In the genomic region with DNA sequence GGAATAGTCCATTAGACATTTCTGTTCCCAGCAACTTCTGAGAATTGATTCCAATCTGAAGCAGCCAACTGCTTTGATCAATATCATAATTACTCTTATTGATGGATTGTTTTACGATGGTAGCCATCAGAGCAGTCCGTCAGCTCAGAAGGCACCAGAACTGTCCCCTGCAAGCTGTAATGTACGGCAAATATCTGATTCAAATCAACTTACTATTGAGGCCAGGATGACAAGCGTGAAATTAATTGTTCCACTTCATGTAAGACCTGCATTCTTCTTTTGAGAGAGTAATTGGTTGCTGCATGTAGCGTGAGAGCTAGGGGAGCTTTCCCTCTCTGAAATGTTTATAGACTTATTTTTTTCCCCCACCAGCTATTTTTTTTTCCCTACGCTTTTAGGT, we compare ENCODE assay signal across 17 cellular contexts.
"Had no signal": no experiment of that assay in that cellular context is flagged by ENCODE, and none has a peak within 500 bp of the region (broad histone marks: within the 10 kb centered on the region; RNA-seq: fewer than 3 reads in every experiment).

No MANE protein-coding gene starts in this region.

- H3K9me3 ChIP-seq: left ventricle myocardium inferior, right lobe of liver, tibial artery had no signal

- H3K27me3 ChIP-seq: brain microvascular endothelial cell, hepatocyte, right lobe of liver had no signal

- H3K79me2 ChIP-seq: hepatocyte had no signal

- H3K27ac ChIP-seq: brain microvascular endothelial cell, hepatocyte, left ventricle myocardium inferior, right lobe of liver, skin epidermis, tibial artery had no signal

- H3K4me1 ChIP-seq: left ventricle myocardium inferior, right lobe of liver, tibial artery had no signal

- H3K36me3 ChIP-seq: brain microvascular endothelial cell, left ventricle myocardium inferior, right lobe of liver, tibial artery had no signal

- H2AFZ ChIP-seq: hepatocyte had no signal

- H3K4me3 ChIP-seq: hepatocyte, left ventricle myocardium inferior, right lobe of liver, skin epidermis, tibial artery had no signal

- DNase-seq: activated CD4-positive, alpha-beta T cell treated with anti-CD3 and anti-CD28 coated beads for 1 hour; activated T-cell treated with anti-CD3 and anti-CD28 coated beads, Interleukin-2, amount 50 U/mL, for 1 hour; aorta; brain microvascular endothelial cell; caudate nucleus; effector memory CD8-positive, alpha-beta T cell; glutamatergic neuron; kidney glomerular epithelial cell; left ventricle myocardium inferior; nucleus accumbens; right lobe of liver; stimulated activated CD4-positive, alpha-beta T cell treated with anti-CD3 and anti-CD28 coated beads, Interleukin-2, amount 100 ng/mL, for 24 hours; stimulated activated naive CD8-positive, alpha-beta T cell treated with anti-CD3 and anti-CD28 coated beads, Interleukin-15, amount 100 ng/mL, for 72 hours; T-helper 9 cell; tibial artery had no signal

- H3K4me2 ChIP-seq: hepatocyte had no signal
